In genomic region chr6:116405147-116405546, GRCh38 we compare ENCODE assay signal across 8 cellular contexts. TPM values are rescaled to one million over a fixed set of nuclear protein-coding genes. Genes with fewer than 3 reads are reported as not detected.
DNase-seq lines count a peak whose midpoint lies in the region; ATAC-seq, FAIRE-seq and TF ChIP-seq lines count a peak whose summit lies in the region.

No MANE protein-coding gene starts in this region.

- no peak overlapping the region for H3K27ac Mint-ChIP-seq in stimulated activated effector memory CD8-positive, alpha-beta T cell treated with anti-CD3 and anti-CD28 coated beads, Interleukin-12 subunit alpha, Interleukin-12 subunit beta, amount 100 ng/mL, for 72 hours

- peaks cover 6% of the 10 kb centered on the region for H3K4me1 Mint-ChIP-seq in stimulated activated effector memory CD8-positive, alpha-beta T cell treated with anti-CD3 and anti-CD28 coated beads, Interleukin-12 subunit alpha, Interleukin-12 subunit beta, amount 100 ng/mL, for 72 hours

- FAIRE-seq in GM12892 (lab: Jason Lieb, UNC) = peak; percentile 96

- H3K27ac ChIP-seq in HEK293 (ENCODE audit: extremely low read depth, low read depth, low read length) = no peak overlapping the region

- H3K4me1 ChIP-seq in HEK293 (ENCODE audit: control insufficient read depth, insufficient read depth, low read length) = peaks cover 10% of the 10 kb centered on the region

- no peak overlapping the region for H3K4me3 ChIP-seq in HEK293 (ENCODE audit: low read depth, low read length)

- no peak for ATAC-seq in omental fat pad (ENCODE audit: low FRiP score)
- ATAC-seq in stimulated activated effector memory CD8-positive, alpha-beta T cell treated with anti-CD3 and anti-CD28 coated beads, Interleukin-12 subunit alpha, Interleukin-12 subunit beta, amount 100 ng/mL, for 72 hours = no peak

- CTCF ChIA-PET in HEK293 (lab: Yijun Ruan, JAX) = interaction anchor here (0.6 to 4.3 kb wide), 4 partner anchors 11 to 129 kb away, joined by 3 to 15 read pairs (median 6); no protein-coding TSS in a partner anchor

- DNase-seq in GM12892 (ENCODE audit: insufficient read length) (no peak), NOMO-1 (lab: John Stamatoyannopoulos, UW; ENCODE audit: unreplicated experiment in 2 of 2) (peak; percentile 33 to 50), iris pigment epithelial cell (ENCODE audit: low read depth) (peak; percentile 70), omental fat pad (ENCODE audit: low spot score) (no peak), OCI-M2 (lab: John Stamatoyannopoulos, UW; ENCODE audit: unreplicated experiment) (no peak), AML-193 (lab: John Stamatoyannopoulos, UW) (no peak)
- no peak for DNase-seq in stimulated activated effector memory CD8-positive, alpha-beta T cell treated with anti-CD3 and anti-CD28 coated beads, Interleukin-12 subunit alpha, Interleukin-12 subunit beta, amount 100 ng/mL, for 72 hours (ENCODE audit: low spot score in 2 of 2)

- H3K9me3 Mint-ChIP-seq in stimulated activated effector memory CD8-positive, alpha-beta T cell treated with anti-CD3 and anti-CD28 coated beads, Interleukin-12 subunit alpha, Interleukin-12 subunit beta, amount 100 ng/mL, for 72 hours = no peaks in the 10 kb centered on the region

- H3K4me3 Mint-ChIP-seq in stimulated activated effector memory CD8-positive, alpha-beta T cell treated with anti-CD3 and anti-CD28 coated beads, Interleukin-12 subunit alpha, Interleukin-12 subunit beta, amount 100 ng/mL, for 72 hours = no peak overlapping the region

- peaks cover 0 to 6% of the 10 kb centered on the region in 2 experiments; a peak in 1 of 3 replicates for H3K36me3 ChIP-seq in HEK293 (ENCODE audit: control insufficient read depth in 2 of 2, insufficient read depth in 1 of 2, low read length in 2 of 2)

- TF ChIP-seq POLR2A in GM12892 (IDR thresholded peaks at IDR 0.05; ENCODE audit: low read depth, low read length) = no peak

- POLR2A ChIA-PET in HEK293 (lab: Yijun Ruan, JAX) = no interaction called here

- peaks cover 7% of the 10 kb centered on the region for H3K36me3 Mint-ChIP-seq in stimulated activated effector memory CD8-positive, alpha-beta T cell treated with anti-CD3 and anti-CD28 coated beads, Interleukin-12 subunit alpha, Interleukin-12 subunit beta, amount 100 ng/mL, for 72 hours

- H3K9me3 ChIP-seq in HEK293 (ENCODE audit: control insufficient read depth, insufficient read depth, low read depth, low read length) = no peaks in the 10 kb centered on the region

- TF ChIP-seq CTCF in HEK293 (tag by site-specific recombination; IDR thresholded peaks at IDR 0.05) (no peak), omental fat pad (IDR thresholded peaks at IDR 0.05) (no peak)

TF ChIP-seq in HEK293, 187 proteins besides CTCF, POLR2A, EP300 and RAD21:
- TF ChIP-seq ZNF155 (tag by site-specific recombination; IDR thresholded peaks at IDR 0.05) = no peak
- peak; percentile 75 for TF ChIP-seq PRDM1 (tag by site-specific recombination; IDR thresholded peaks at IDR 0.05)
- no peak for TF ChIP-seq PRDM10 (tag by site-specific recombination; IDR thresholded peaks at IDR 0.05)
- no peak for TF ChIP-seq ZNF16 (tag by site-specific recombination; IDR thresholded peaks at IDR 0.05; ENCODE audit: low read depth)
- 0 out of 2 replicates have a peak, but pooled peaks have one; percentile 6 for TF ChIP-seq PRDM6 (tag by site-specific recombination; IDR thresholded peaks at IDR 0.05)

RNA-seq across cellular contexts. Expression of gene DSE, which starts 34.4 kb away (rescaled TPM):
- 36.6 TPM for polyA plus RNA-seq in GM12892 (2012; ENCODE audit: missing spikeins)
- 100 to 1,000 TPM in 2 of 4 donors, 10 to 100 TPM in 2; 80.9 to 145 (median 100) TPM for total RNA-seq in omental fat pad

RNA-seq across cellular contexts. Expression of gene CALHM6, which starts 56.0 kb away (rescaled TPM):
- 34.9 TPM for polyA plus RNA-seq in GM12892 (2012; ENCODE audit: missing spikeins)
- 1 to 10 TPM; 1.6 to 9.5 (median 5.3) TPM for total RNA-seq in omental fat pad

Comparison
In these comparisons a context has a peak if more than half of its experiments do, and no peak if none do; other contexts are left out.
1. DNase-seq: peak in NOMO-1 (2 of 2) and iris pigment epithelial cell (single experiment); none in GM12892 (single experiment), omental fat pad (single experiment), OCI-M2 (single experiment), AML-193 (0 of 2) and stimulated activated effector memory CD8-positive, alpha-beta T cell treated with anti-CD3 and anti-CD28 coated beads, Interleukin-12 subunit alpha, Interleukin-12 subunit beta, amount 100 ng/mL, for 72 hours (0 of 2).